Comparison of ENCODE assay signal across 30 cellular contexts in the genomic region with DNA sequence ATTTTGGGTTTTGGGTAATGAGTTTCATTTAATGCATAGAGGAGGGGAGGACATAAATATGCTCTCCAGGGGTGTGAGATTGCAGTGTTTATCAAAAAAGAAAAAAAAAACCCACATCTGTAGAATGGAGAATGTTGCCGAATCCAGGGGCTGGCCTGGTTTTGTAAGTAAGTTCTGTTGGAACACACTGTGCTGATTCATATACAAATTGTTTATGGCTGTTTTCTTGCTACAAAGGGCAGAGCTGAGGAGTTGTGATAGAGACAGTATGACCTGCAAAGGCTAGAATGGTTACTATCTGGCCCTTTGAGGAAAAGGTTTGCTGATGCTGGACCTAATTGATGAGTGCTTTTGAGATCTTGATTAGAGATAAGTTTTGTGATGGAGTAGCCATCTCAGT. TPM values are rescaled to one million over a fixed set of nuclear protein-coding genes. Genes with fewer than 3 reads are reported as not detected.
DNase-seq lines count a peak whose midpoint lies in the region; ATAC-seq and TF ChIP-seq lines count a peak whose summit lies in the region.
"Had no signal": no experiment of that assay in that cellular context is flagged by ENCODE, and none has a peak within 500 bp of the region (broad histone marks: within the 10 kb centered on the region; RNA-seq: fewer than 3 reads in every experiment).

No MANE protein-coding gene starts in this region.

- no peak overlapping the region for H3K4me3 Mint-ChIP-seq in activated CD8-positive, alpha-beta T cell treated with anti-CD3 and anti-CD28 coated beads for 36 hours
- no peak overlapping the region for H3K4me3 Mint-ChIP-seq in activated CD8-positive, alpha-beta T cell treated with anti-CD3 and anti-CD28 coated beads, Interleukin-2, amount 10 ng/mL, durations not matched to agents 7 days and 5 days
- H3K4me3 Mint-ChIP-seq in immature natural killer cell = peak overlapping the region in 3 of 5 donors; percentile 6 to 29 (median 16)
- H3K4me3 Mint-ChIP-seq: activated CD8-positive, alpha-beta memory T cell treated with anti-CD3 and anti-CD28 coated beads, Interleukin-2, amount 10 ng/mL, durations not matched to agents 7 days and 5 days; neural crest cell had no signal

- H3K27ac Mint-ChIP-seq in activated CD8-positive, alpha-beta T cell treated with anti-CD3 and anti-CD28 coated beads for 36 hours = peak overlapping the region; percentile 44
- H3K27ac Mint-ChIP-seq in activated CD8-positive, alpha-beta T cell treated with anti-CD3 and anti-CD28 coated beads, Interleukin-2, amount 10 ng/mL, durations not matched to agents 7 days and 5 days = no peak overlapping the region
- peak overlapping the region in 3 of 6 donors; percentile 12 to 77 (median 18) for H3K27ac Mint-ChIP-seq in immature natural killer cell
- H3K27ac Mint-ChIP-seq: activated CD8-positive, alpha-beta memory T cell treated with anti-CD3 and anti-CD28 coated beads, Interleukin-2, amount 10 ng/mL, durations not matched to agents 7 days and 5 days had no signal

- peaks cover 3% of the 10 kb centered on the region for H3K9me3 Mint-ChIP-seq in activated CD8-positive, alpha-beta T cell treated with anti-CD3 and anti-CD28 coated beads for 36 hours
- H3K9me3 Mint-ChIP-seq in activated CD8-positive, alpha-beta T cell treated with anti-CD3 and anti-CD28 coated beads, Interleukin-2, amount 10 ng/mL, durations not matched to agents 7 days and 5 days (ENCODE audit: insufficient read depth) = peaks cover 4% of the 10 kb centered on the region
- no peaks in the 10 kb centered on the region for H3K9me3 Mint-ChIP-seq in immature natural killer cell

- TF ChIP-seq POLR2A in gastrocnemius medialis (IDR thresholded peaks at IDR 0.05) = no peak

- no peak for DNase-seq in activated CD8-positive, alpha-beta T cell treated with anti-CD3 and anti-CD28 coated beads for 36 hours
- DNase-seq in activated CD8-positive, alpha-beta T cell treated with anti-CD3 and anti-CD28 coated beads, Interleukin-2, amount 10 ng/mL, durations not matched to agents 7 days and 5 days = no peak
- peak; percentile 8 for DNase-seq in adipocyte (ENCODE audit: low read depth)
- no peak for DNase-seq in immature natural killer cell
- DNase-seq in gastrocnemius medialis = no peak
- no peak for DNase-seq in effector memory CD4-positive, alpha-beta T cell
- DNase-seq in OCI-M2 (lab: John Stamatoyannopoulos, UW; ENCODE audit: unreplicated experiment) = no peak
- DNase-seq: activated CD4-positive, alpha-beta T cell treated with anti-CD3 and anti-CD28 coated beads for 48 hours; activated CD8-positive, alpha-beta memory T cell treated with anti-CD3 and anti-CD28 coated beads, Interleukin-2, amount 10 ng/mL, durations not matched to agents 7 days and 5 days; activated naive CD4-positive, alpha-beta T cell treated with Interleukin-2 at 50 U/mL for 16 hours; activated T-cell treated with anti-CD3 and anti-CD28 coated beads, Interleukin-2, amount 50 U/mL, for 48 hours; glutamatergic neuron; GOT3; kidney; midbrain; NCI-H1092; NCI-H187; NCI-H510A; ovary; retina; stimulated activated naive CD8-positive, alpha-beta T cell treated with anti-CD3 and anti-CD28 coated beads, Interleukin-15, Interleukin-2, amounts not matched to agents 100 U/mL and 50 U/mL, for 24 hours; testis; WERI-Rb-1 had no signal

- H3K36me3 ChIP-seq in adipocyte (ENCODE audit: control insufficient read depth, insufficient read depth, low read length, severe bottlenecking) (no peaks in the 10 kb centered on the region), gastrocnemius medialis (no peaks in the 10 kb centered on the region)
- no peaks in the 10 kb centered on the region for H3K36me3 ChIP-seq in effector memory CD4-positive, alpha-beta T cell (ENCODE audit: control insufficient read depth, insufficient read depth, low read length)
- H3K36me3 ChIP-seq: ovary, SJSA1, WERI-Rb-1 had no signal

- H3K4me1 ChIP-seq in adipocyte (ENCODE audit: control insufficient read depth, insufficient read depth, low read length) = peaks cover 44% of the 10 kb centered on the region
- peaks cover 62 to 64% of the 10 kb centered on the region in 2 donors for H3K4me1 ChIP-seq in gastrocnemius medialis
- peaks cover 10% of the 10 kb centered on the region for H3K4me1 ChIP-seq in effector memory CD4-positive, alpha-beta T cell (ENCODE audit: control insufficient read depth, insufficient read depth, low read length, poor library complexity, severe bottlenecking)

- H3K27me3 ChIP-seq in adipocyte (replicated peaks; ENCODE audit: control insufficient read depth, insufficient read depth, low read length) (no peaks in the 10 kb centered on the region), gastrocnemius medialis (no peaks in the 10 kb centered on the region)
- no peaks in the 10 kb centered on the region for H3K27me3 ChIP-seq in effector memory CD4-positive, alpha-beta T cell (replicated peaks; ENCODE audit: control insufficient read depth, insufficient read depth, low read length, poor library complexity, severe bottlenecking)
- H3K27me3 ChIP-seq: ovary, SJSA1, testis had no signal

- ATAC-seq in activated CD8-positive, alpha-beta T cell treated with anti-CD3 and anti-CD28 coated beads for 36 hours = no peak
- no peak for ATAC-seq in activated CD8-positive, alpha-beta T cell treated with anti-CD3 and anti-CD28 coated beads, Interleukin-2, amount 10 ng/mL, durations not matched to agents 7 days and 5 days
- ATAC-seq in gastrocnemius medialis (peak; percentile 24 to 53), GM21526 (IDR thresholded peaks at IDR 0.05; ENCODE audit: low FRiP score, unreplicated experiment) (no peak)
- ATAC-seq: activated CD8-positive, alpha-beta memory T cell treated with anti-CD3 and anti-CD28 coated beads, Interleukin-2, amount 10 ng/mL, durations not matched to agents 7 days and 5 days; K562; stimulated activated naive CD8-positive, alpha-beta T cell treated with anti-CD3 and anti-CD28 coated beads, Interleukin-15, Interleukin-2, amounts not matched to agents 100 U/mL and 50 U/mL, for 24 hours had no signal

- H3K27ac ChIP-seq in gastrocnemius medialis = peak overlapping the region in 3 of 4 donors; percentile 27 to 43 (median 28)
- no peak overlapping the region for H3K27ac ChIP-seq in effector memory CD4-positive, alpha-beta T cell (ENCODE audit: insufficient read depth, low read length, poor library complexity, severe bottlenecking)
- H3K27ac ChIP-seq: C4-2B, ovary, RWPE1, SJSA1, skin epidermis, testis, WERI-Rb-1 had no signal

- TF ChIP-seq CTCF in activated CD8-positive, alpha-beta T cell treated with anti-CD3 and anti-CD28 coated beads for 36 hours (IDR thresholded peaks at IDR 0.05) = no peak
- no peak for TF ChIP-seq CTCF in gastrocnemius medialis (IDR thresholded peaks at IDR 0.05 in 4 of 5, conservative IDR thresholded peaks at IDR 0.05 in 1 of 5)

- no peak overlapping the region for H3K4me3 ChIP-seq in adipocyte (ENCODE audit: low read length)
- H3K4me3 ChIP-seq in gastrocnemius medialis = no peak overlapping the region
- no peak overlapping the region for H3K4me3 ChIP-seq in effector memory CD4-positive, alpha-beta T cell (ENCODE audit: insufficient read depth, low read depth, low read length, poor library complexity, severe bottlenecking)
- H3K4me3 ChIP-seq: K562, ovary, SJSA1, skin epidermis, testis had no signal

- H3K36me3 Mint-ChIP-seq in activated CD8-positive, alpha-beta T cell treated with anti-CD3 and anti-CD28 coated beads for 36 hours (ENCODE audit: low read depth) = peaks cover 27% of the 10 kb centered on the region
- H3K36me3 Mint-ChIP-seq in activated CD8-positive, alpha-beta T cell treated with anti-CD3 and anti-CD28 coated beads, Interleukin-2, amount 10 ng/mL, durations not matched to agents 7 days and 5 days (ENCODE audit: low read depth) = peaks cover 23% of the 10 kb centered on the region
- no peaks in the 10 kb centered on the region for H3K36me3 Mint-ChIP-seq in immature natural killer cell

- H3K4me1 Mint-ChIP-seq in activated CD8-positive, alpha-beta T cell treated with anti-CD3 and anti-CD28 coated beads for 36 hours (ENCODE audit: low read depth) = peaks cover 67% of the 10 kb centered on the region
- peaks cover under 1% of the 10 kb centered on the region for H3K4me1 Mint-ChIP-seq in activated CD8-positive, alpha-beta T cell treated with anti-CD3 and anti-CD28 coated beads, Interleukin-2, amount 10 ng/mL, durations not matched to agents 7 days and 5 days (ENCODE audit: low read depth)
- peaks cover 75 to 86% of the 10 kb centered on the region in 2 donors for H3K4me1 Mint-ChIP-seq in immature natural killer cell

- CTCF ChIA-PET in activated CD8-positive, alpha-beta T cell treated with anti-CD3 and anti-CD28 coated beads for 36 hours (lab: Charles Lee) = no interaction called here
- CTCF ChIA-PET in activated CD8-positive, alpha-beta T cell treated with anti-CD3 and anti-CD28 coated beads, Interleukin-2, amount 10 ng/mL, durations not matched to agents 7 days and 5 days (lab: Charles Lee) = no interaction called here

- H3K9me3 ChIP-seq in adipocyte (ENCODE audit: control insufficient read depth, low read length) (no peaks in the 10 kb centered on the region), gastrocnemius medialis (no peaks in the 10 kb centered on the region)
- no peaks in the 10 kb centered on the region for H3K9me3 ChIP-seq in effector memory CD4-positive, alpha-beta T cell (ENCODE audit: control insufficient read depth, low read length)
- H3K9me3 ChIP-seq: ovary, SJSA1, testis had no signal

- no peak overlapping the region for H3K9ac ChIP-seq in adipocyte (ENCODE audit: low read length)

- no peaks in the 10 kb centered on the region for H3K27me3 Mint-ChIP-seq in activated CD8-positive, alpha-beta T cell treated with anti-CD3 and anti-CD28 coated beads for 36 hours
- no peaks in the 10 kb centered on the region for H3K27me3 Mint-ChIP-seq in activated CD8-positive, alpha-beta T cell treated with anti-CD3 and anti-CD28 coated beads, Interleukin-2, amount 10 ng/mL, durations not matched to agents 7 days and 5 days (ENCODE audit: low read depth)
- peaks cover 3 to 4% (median 4%) of the 10 kb centered on the region in 3 donors for H3K27me3 Mint-ChIP-seq in immature natural killer cell (ENCODE audit: low read depth in 3 of 3)
- H3K27me3 Mint-ChIP-seq: activated CD8-positive, alpha-beta memory T cell treated with anti-CD3 and anti-CD28 coated beads, Interleukin-2, amount 10 ng/mL, durations not matched to agents 7 days and 5 days had no signal

- POLR2A ChIA-PET in activated CD8-positive, alpha-beta T cell treated with anti-CD3 and anti-CD28 coated beads for 36 hours (lab: Charles Lee) = no interaction called here
- POLR2A ChIA-PET in activated CD8-positive, alpha-beta T cell treated with anti-CD3 and anti-CD28 coated beads, Interleukin-2, amount 10 ng/mL, durations not matched to agents 7 days and 5 days (lab: Charles Lee) = no interaction called here

- intact Hi-C loops in activated CD8-positive, alpha-beta T cell treated with anti-CD3 and anti-CD28 coated beads for 36 hours (cut with micrococcal nuclease) = no loop called here
- intact Hi-C loops in gastrocnemius medialis (cut with DNase I; ENCODE audit: low total_unique reads) = no loop called here

- in situ Hi-C loops in gastrocnemius medialis (cut with MboI; ENCODE audit: low sequenced_read_pairs in 4 of 4) = no loop called here

RNA-seq across cellular contexts. Expression of a gene that starts 30.4 kb away (rescaled TPM):
- total RNA-seq in activated CD8-positive, alpha-beta T cell treated with anti-CD3 and anti-CD28 coated beads for 36 hours = 10 to 100 TPM; 31.3 to 32.9 TPM
- total RNA-seq in activated CD8-positive, alpha-beta T cell treated with anti-CD3 and anti-CD28 coated beads, Interleukin-2, amount 10 ng/mL, durations not matched to agents 7 days and 5 days = 10 to 100 TPM; 35.7 to 36.6 TPM
- polyA plus RNA-seq in immature natural killer cell = 10 to 100 TPM in 1 of 3 donors, 1 to 10 TPM in 2; 6.4 to 18.2 (median 8.1) TPM
- total RNA-seq in gastrocnemius medialis = 10 to 100 TPM; 33.8 to 49.3 (median 41.7) TPM

Comparison
In these comparisons a context has a peak if more than half of its experiments do, and no peak if none do; other contexts are left out.
1. ATAC-seq: peak in gastrocnemius medialis (2 of 2); none in activated CD8-positive, alpha-beta T cell treated with anti-CD3 and anti-CD28 coated beads for 36 hours (single experiment), activated CD8-positive, alpha-beta T cell treated with anti-CD3 and anti-CD28 coated beads, Interleukin-2, amount 10 ng/mL, durations not matched to agents 7 days and 5 days (single experiment) and GM21526 (single experiment).
2. H3K4me3 Mint-ChIP-seq: peak in immature natural killer cell (3 of 5); none in activated CD8-positive, alpha-beta T cell treated with anti-CD3 and anti-CD28 coated beads for 36 hours (single experiment) and activated CD8-positive, alpha-beta T cell treated with anti-CD3 and anti-CD28 coated beads, Interleukin-2, amount 10 ng/mL, durations not matched to agents 7 days and 5 days (single experiment).